Comparison of ENCODE assay signal across 11 cellular contexts in the genomic region with DNA sequence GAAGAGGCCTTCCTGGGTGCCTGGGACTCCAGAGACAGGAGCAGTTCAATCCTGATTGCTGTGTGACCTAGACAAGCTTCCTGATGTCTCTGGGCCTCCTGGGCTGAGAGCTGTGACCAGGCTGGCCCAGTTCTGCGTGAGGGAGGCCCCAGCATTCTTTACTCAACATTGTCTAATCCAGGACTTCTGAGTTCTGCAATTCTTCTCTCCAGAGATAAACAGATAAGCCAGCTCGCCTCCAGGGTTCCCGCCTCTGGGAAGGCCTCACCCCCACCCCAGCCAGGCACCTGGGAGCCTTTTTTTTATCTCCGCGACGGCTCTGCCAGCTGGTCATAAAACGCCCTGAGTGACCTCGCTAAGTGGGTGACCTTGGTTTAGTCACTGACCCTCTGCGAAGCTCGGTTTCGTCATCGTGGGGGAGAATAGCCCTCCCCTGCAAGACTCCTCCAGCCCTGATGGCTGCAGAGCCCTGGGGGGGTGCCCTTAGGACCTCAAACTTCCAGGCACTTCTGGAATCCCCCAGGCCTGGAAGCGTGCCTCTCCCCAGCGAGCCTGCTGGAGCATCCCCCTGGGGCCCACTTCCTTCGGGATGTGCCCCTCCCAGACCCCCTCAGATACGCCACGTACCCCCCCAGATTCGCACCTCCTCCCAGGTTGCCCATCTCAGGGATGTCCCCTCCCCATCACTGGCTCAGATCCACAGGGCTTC. TPM values are rescaled to one million over a fixed set of nuclear protein-coding genes. Genes with fewer than 3 reads are reported as not detected.
DNase-seq lines count a peak whose midpoint lies in the region; ATAC-seq and TF ChIP-seq lines count a peak whose summit lies in the region.
"Had no signal": no experiment of that assay in that cellular context is flagged by ENCODE, and none has a peak within 500 bp of the region (broad histone marks: within the 10 kb centered on the region; RNA-seq: fewer than 3 reads in every experiment).

No MANE protein-coding gene starts in this region.

- H3K4me3 Mint-ChIP-seq in activated CD4-positive, alpha-beta memory T cell treated with anti-CD3 and anti-CD28 coated beads, Interleukin-2, amount 10 ng/mL, durations not matched to agents 7 days and 5 days: no peak overlapping the region

- no peak for TF ChIP-seq EP300 in transverse colon (IDR thresholded peaks at IDR 0.05; ENCODE audit: low read depth)

- peak; percentile 48 for ATAC-seq in SK-N-SH treated with all-trans-retinoic acid at 6 μM for 48 hours
- no peak for ATAC-seq in HG03342 (IDR thresholded peaks at IDR 0.05; ENCODE audit: unreplicated experiment)

- H3K36me3 ChIP-seq in iPS-20b (ENCODE audit: insufficient read depth, low read depth, low read length) (no peaks in the 10 kb centered on the region), transverse colon (no peaks in the 10 kb centered on the region)

- H3K27me3 ChIP-seq in iPS-20b (ENCODE audit: insufficient read depth, low read length): no peaks in the 10 kb centered on the region
- H3K27me3 ChIP-seq in transverse colon: peaks cover 10% of the 10 kb centered on the region

- peaks cover 6% of the 10 kb centered on the region for H3K27me3 Mint-ChIP-seq in activated CD4-positive, alpha-beta memory T cell treated with anti-CD3 and anti-CD28 coated beads, Interleukin-2, amount 10 ng/mL, durations not matched to agents 7 days and 5 days

- 12 to 32% methylated on average over 5 to 17 of the region's 18 CpGs for WGBS in transverse colon (ENCODE audit: low coverage in 1 of 2), 2 donors

- DNase-seq in NCI-H2227 (lab: John Stamatoyannopoulos, UW; ENCODE audit: unreplicated experiment) (peak; percentile 8), NCI-H2227 treated with DMSO at 0.1 percent for 48 hours (lab: John Stamatoyannopoulos, UW) (no peak), transverse colon (peak; percentile 50), medulla oblongata (ENCODE audit: extremely low spot score) (no peak)
- no peak for DNase-seq in activated CD4-positive, alpha-beta memory T cell treated with anti-CD3 and anti-CD28 coated beads, Interleukin-2, amount 10 ng/mL, durations not matched to agents 7 days and 5 days
- DNase-seq: effector CD4-positive, alpha-beta T cell had no signal

- H3K4me1 ChIP-seq in iPS-20b (ENCODE audit: insufficient read depth, low read length) (peaks cover 5% of the 10 kb centered on the region; the same call in 1 of the 2 replicates), transverse colon (peaks cover 4 to 50% (median 20%) of the 10 kb centered on the region in 4 donors)

- H3K4me1 Mint-ChIP-seq in activated CD4-positive, alpha-beta memory T cell treated with anti-CD3 and anti-CD28 coated beads, Interleukin-2, amount 10 ng/mL, durations not matched to agents 7 days and 5 days: peaks cover under 1% of the 10 kb centered on the region

- H3K9me3 ChIP-seq in iPS-20b (ENCODE audit: insufficient read depth, low read depth, low read length) (no peaks in the 10 kb centered on the region), transverse colon (no peaks in the 10 kb centered on the region)

- in situ Hi-C loops in transverse colon (cut with MboI; ENCODE audit: low pct_ligation_motif_present in 1 of 4, low pct_unique_long_range_greater_than_20kb in 1 of 4, low sequenced_read_pairs in 3 of 4): no loop called here

- H3K27ac ChIP-seq in iPS-20b (ENCODE audit: low read length): peak overlapping the region; percentile 21
- H3K27ac ChIP-seq in transverse colon: no peak overlapping the region

- CTCF ChIA-PET in activated CD4-positive, alpha-beta memory T cell treated with anti-CD3 and anti-CD28 coated beads, Interleukin-2, amount 10 ng/mL, durations not matched to agents 7 days and 5 days (lab: Charles Lee): interaction anchor here (2.4 kb wide), 1 partner anchor 35 kb away, joined by 5 read pairs; no protein-coding TSS in a partner anchor

- H3K9ac ChIP-seq in iPS-20b (ENCODE audit: low read depth, low read length): peak overlapping the region; percentile 38; the same call in 1 of the 2 replicates

- H3K9me3 Mint-ChIP-seq in activated CD4-positive, alpha-beta memory T cell treated with anti-CD3 and anti-CD28 coated beads, Interleukin-2, amount 10 ng/mL, durations not matched to agents 7 days and 5 days: no peaks in the 10 kb centered on the region

- intact Hi-C loops in transverse colon (cut with DNase I; ENCODE audit: low total_unique reads): no loop called here

- no peak for TF ChIP-seq POLR2A in transverse colon (IDR thresholded peaks at IDR 0.05)

- POLR2A ChIA-PET in activated CD4-positive, alpha-beta memory T cell treated with anti-CD3 and anti-CD28 coated beads, Interleukin-2, amount 10 ng/mL, durations not matched to agents 7 days and 5 days (lab: Charles Lee): no interaction called here

- H3K4me3 ChIP-seq in iPS-20b (ENCODE audit: low read length): peak overlapping the region; percentile 29; the same call in 1 of the 2 replicates
- no peak overlapping the region for H3K4me3 ChIP-seq in transverse colon

- H3K27ac Mint-ChIP-seq in activated CD4-positive, alpha-beta memory T cell treated with anti-CD3 and anti-CD28 coated beads, Interleukin-2, amount 10 ng/mL, durations not matched to agents 7 days and 5 days: no peak overlapping the region

- no peak for TF ChIP-seq CTCF in transverse colon (IDR thresholded peaks at IDR 0.05)

- no peaks in the 10 kb centered on the region for H3K36me3 Mint-ChIP-seq in activated CD4-positive, alpha-beta memory T cell treated with anti-CD3 and anti-CD28 coated beads, Interleukin-2, amount 10 ng/mL, durations not matched to agents 7 days and 5 days (ENCODE audit: low read depth)

TF ChIP-seq in SK-N-SH treated with all-trans-retinoic acid at 6 μM for 48 hours, 23 proteins besides CTCF, POLR2A, EP300 and RAD21 (continues in another document):
- TF ChIP-seq ZNF70 (CRISPR knock-in tag; IDR thresholded peaks at IDR 0.05) (no peak), TCF4 (CRISPR knock-in tag; IDR thresholded peaks at IDR 0.05; ENCODE audit: borderline replicate concordance) (no peak), RARB (CRISPR knock-in tag; IDR thresholded peaks at IDR 0.05) (no peak), ZC3H10 (CRISPR knock-in tag; IDR thresholded peaks at IDR 0.05) (no peak), ARNTL (CRISPR knock-in tag; IDR thresholded peaks at IDR 0.05; ENCODE audit: borderline replicate concordance, low read depth) (no peak)
- TF ChIP-seq, protein P1, sequence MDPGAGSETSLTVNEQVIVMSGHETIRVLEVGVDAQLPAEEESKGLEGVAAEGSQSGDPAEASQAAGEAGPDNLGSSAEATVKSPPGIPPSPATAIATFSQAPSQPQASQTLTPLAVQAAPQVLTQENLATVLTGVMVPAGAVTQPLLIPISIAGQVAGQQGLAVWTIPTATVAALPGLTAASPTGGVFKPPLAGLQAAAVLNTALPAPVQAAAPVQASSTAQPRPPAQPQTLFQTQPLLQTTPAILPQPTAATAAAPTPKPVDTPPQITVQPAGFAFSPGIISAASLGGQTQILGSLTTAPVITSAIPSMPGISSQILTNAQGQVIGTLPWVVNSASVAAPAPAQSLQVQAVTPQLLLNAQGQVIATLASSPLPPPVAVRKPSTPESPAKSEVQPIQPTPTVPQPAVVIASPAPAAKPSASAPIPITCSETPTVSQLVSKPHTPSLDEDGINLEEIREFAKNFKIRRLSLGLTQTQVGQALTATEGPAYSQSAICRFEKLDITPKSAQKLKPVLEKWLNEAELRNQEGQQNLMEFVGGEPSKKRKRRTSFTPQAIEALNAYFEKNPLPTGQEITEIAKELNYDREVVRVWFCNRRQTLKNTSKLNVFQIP (CRISPR knock-in tag; IDR thresholded peaks at IDR 0.05; ENCODE audit: borderline replicate concordance, low read depth): no peak
- TF ChIP-seq, protein P2, sequence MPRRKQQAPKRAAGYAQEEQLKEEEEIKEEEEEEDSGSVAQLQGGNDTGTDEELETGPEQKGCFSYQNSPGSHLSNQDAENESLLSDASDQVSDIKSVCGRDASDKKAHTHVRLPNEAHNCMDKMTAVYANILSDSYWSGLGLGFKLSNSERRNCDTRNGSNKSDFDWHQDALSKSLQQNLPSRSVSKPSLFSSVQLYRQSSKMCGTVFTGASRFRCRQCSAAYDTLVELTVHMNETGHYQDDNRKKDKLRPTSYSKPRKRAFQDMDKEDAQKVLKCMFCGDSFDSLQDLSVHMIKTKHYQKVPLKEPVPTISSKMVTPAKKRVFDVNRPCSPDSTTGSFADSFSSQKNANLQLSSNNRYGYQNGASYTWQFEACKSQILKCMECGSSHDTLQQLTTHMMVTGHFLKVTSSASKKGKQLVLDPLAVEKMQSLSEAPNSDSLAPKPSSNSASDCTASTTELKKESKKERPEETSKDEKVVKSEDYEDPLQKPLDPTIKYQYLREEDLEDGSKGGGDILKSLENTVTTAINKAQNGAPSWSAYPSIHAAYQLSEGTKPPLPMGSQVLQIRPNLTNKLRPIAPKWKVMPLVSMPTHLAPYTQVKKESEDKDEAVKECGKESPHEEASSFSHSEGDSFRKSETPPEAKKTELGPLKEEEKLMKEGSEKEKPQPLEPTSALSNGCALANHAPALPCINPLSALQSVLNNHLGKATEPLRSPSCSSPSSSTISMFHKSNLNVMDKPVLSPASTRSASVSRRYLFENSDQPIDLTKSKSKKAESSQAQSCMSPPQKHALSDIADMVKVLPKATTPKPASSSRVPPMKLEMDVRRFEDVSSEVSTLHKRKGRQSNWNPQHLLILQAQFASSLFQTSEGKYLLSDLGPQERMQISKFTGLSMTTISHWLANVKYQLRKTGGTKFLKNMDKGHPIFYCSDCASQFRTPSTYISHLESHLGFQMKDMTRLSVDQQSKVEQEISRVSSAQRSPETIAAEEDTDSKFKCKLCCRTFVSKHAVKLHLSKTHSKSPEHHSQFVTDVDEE (CRISPR knock-in tag; IDR thresholded peaks at IDR 0.05): no peak
- TF ChIP-seq, protein P3, sequence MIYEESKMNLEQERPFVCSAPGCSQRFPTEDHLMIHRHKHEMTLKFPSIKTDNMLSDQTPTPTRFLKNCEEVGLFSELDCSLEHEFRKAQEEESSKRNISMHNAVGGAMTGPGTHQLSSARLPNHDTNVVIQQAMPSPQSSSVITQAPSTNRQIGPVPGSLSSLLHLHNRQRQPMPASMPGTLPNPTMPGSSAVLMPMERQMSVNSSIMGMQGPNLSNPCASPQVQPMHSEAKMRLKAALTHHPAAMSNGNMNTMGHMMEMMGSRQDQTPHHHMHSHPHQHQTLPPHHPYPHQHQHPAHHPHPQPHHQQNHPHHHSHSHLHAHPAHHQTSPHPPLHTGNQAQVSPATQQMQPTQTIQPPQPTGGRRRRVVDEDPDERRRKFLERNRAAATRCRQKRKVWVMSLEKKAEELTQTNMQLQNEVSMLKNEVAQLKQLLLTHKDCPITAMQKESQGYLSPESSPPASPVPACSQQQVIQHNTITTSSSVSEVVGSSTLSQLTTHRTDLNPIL (CRISPR knock-in tag; IDR thresholded peaks at IDR 0.05; ENCODE audit: low read depth): no peak

RNA-seq across cellular contexts. Expression of a gene that starts 1.9 kb away (rescaled TPM):
- under 1 TPM in 2 of 4 donors, not detected in 2; 0.32 to 0.41 TPM for total RNA-seq in transverse colon
- not detected for total RNA-seq in activated CD4-positive, alpha-beta memory T cell treated with anti-CD3 and anti-CD28 coated beads, Interleukin-2, amount 10 ng/mL, durations not matched to agents 7 days and 5 days
- total RNA-seq: osteocyte, temporal lobe had no signal

RNA-seq across cellular contexts. Expression of a gene that starts 42.2 kb away (rescaled TPM):
- total RNA-seq in transverse colon: 1 to 10 TPM in 2 of 4 donors, under 1 TPM in 1, not detected in 1; 0.68 to 2.4 (median 1.1) TPM
- total RNA-seq in activated CD4-positive, alpha-beta memory T cell treated with anti-CD3 and anti-CD28 coated beads, Interleukin-2, amount 10 ng/mL, durations not matched to agents 7 days and 5 days: 1 to 10 TPM; 3.8 to 5.4 TPM

RNA-seq across cellular contexts. Expression of a gene that starts 52.7 kb away (rescaled TPM):
- not detected for total RNA-seq in transverse colon
- total RNA-seq in activated CD4-positive, alpha-beta memory T cell treated with anti-CD3 and anti-CD28 coated beads, Interleukin-2, amount 10 ng/mL, durations not matched to agents 7 days and 5 days: not detected
- total RNA-seq: osteocyte, temporal lobe had no signal

Comparison
In these comparisons a context has a peak if more than half of its experiments do, and no peak if none do; other contexts are left out.
1. DNase-seq: peak in NCI-H2227 (single experiment) and transverse colon (single experiment); none in NCI-H2227 treated with DMSO at 0.1 percent for 48 hours (single experiment), activated CD4-positive, alpha-beta memory T cell treated with anti-CD3 and anti-CD28 coated beads, Interleukin-2, amount 10 ng/mL, durations not matched to agents 7 days and 5 days (single experiment) and medulla oblongata (single experiment).